14 cellular contexts compared by ENCODE assay signal in the genomic region with DNA sequence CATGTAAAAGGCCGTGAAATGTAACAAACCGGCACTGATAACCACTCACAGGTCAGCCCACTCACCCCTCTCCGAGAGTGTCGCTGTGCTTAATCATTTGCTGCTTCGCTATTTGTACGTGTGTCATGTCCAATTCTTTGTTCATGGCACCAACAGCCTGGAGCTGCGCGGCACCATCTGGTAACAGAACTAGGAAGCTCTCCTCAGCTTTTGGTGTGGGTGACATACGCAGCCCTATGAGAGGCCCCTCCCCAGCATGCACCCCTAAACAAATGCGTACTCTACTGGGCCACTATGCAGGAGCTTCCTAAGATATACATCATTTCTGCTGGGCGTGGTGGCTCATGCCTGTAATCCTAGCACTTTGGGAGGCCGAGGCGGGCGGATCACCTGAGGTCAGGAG. TPM values are rescaled to one million over a fixed set of nuclear protein-coding genes. Genes with fewer than 3 reads are reported as not detected.
DNase-seq lines count a peak whose midpoint lies in the region; ATAC-seq and TF ChIP-seq lines count a peak whose summit lies in the region.
"Had no signal": no experiment of that assay in that cellular context is flagged by ENCODE, and none has a peak within 500 bp of the region (broad histone marks: within the 10 kb centered on the region; RNA-seq: fewer than 3 reads in every experiment).

No MANE protein-coding gene starts in this region.

- no peaks in the 10 kb centered on the region for H3K9me3 Mint-ChIP-seq in endothelial cell (ENCODE audit: unreplicated experiment)
- no peaks in the 10 kb centered on the region for H3K9me3 Mint-ChIP-seq in stimulated activated memory B cell treated with anti-CD40 and anti-IgM and Interleukin-4, amounts not matched to agents 10 μg/mL and 1 μg/mL and 100 μg/mL, for 72 hours
- H3K9me3 Mint-ChIP-seq: neural progenitor cell had no signal

- TF ChIP-seq CTCF in endothelial cell (IDR thresholded peaks at IDR 0.05; ENCODE audit: unreplicated experiment) (no peak), adrenal gland (IDR thresholded peaks at IDR 0.05) (no peak)

- no peak overlapping the region for H3K27ac ChIP-seq in right cardiac atrium (ENCODE audit: low read length)
- H3K27ac ChIP-seq in adrenal gland = no peak overlapping the region
- H3K27ac ChIP-seq: neural progenitor cell, VCaP had no signal

- no peak for TF ChIP-seq POLR2A in adrenal gland (IDR thresholded peaks at IDR 0.05)

- H3K27me3 ChIP-seq in right cardiac atrium (ENCODE audit: control insufficient read depth, insufficient read depth) (no peaks in the 10 kb centered on the region), adrenal gland (no peaks in the 10 kb centered on the region)
- H3K27me3 ChIP-seq: neural progenitor cell had no signal

- H3K4me3 Mint-ChIP-seq in endothelial cell (ENCODE audit: unreplicated experiment) = no peak overlapping the region
- H3K4me3 Mint-ChIP-seq in stimulated activated memory B cell treated with anti-CD40 and anti-IgM and Interleukin-4, amounts not matched to agents 10 μg/mL and 1 μg/mL and 100 μg/mL, for 72 hours = no peak overlapping the region
- H3K4me3 Mint-ChIP-seq: neural progenitor cell had no signal

- DNase-seq in Right ventricle myocardium superior (peak; percentile 32), right cardiac atrium (no peak), endothelial cell (ENCODE audit: low spot score) (no peak), HT-29 (ENCODE audit: low spot score) (no peak), adrenal gland (no peak), cardiac septum (ENCODE audit: low spot score) (no peak)
- peak; percentile 49 for DNase-seq in activated T-cell treated with anti-CD3 and anti-CD28 coated beads, Interleukin-2, amount 50 U/mL, for 1 hour
- DNase-seq: cortex of kidney, HCEC 1CT, NCI-H2081 treated with DMSO at 0.1 percent for 48 hours, SIG-M5 had no signal

- intact Hi-C loops in Right ventricle myocardium superior (cut with DNase I) (no loop called here), right cardiac atrium (cut with DNase I) (no loop called here), adrenal gland (cut with DNase I) (no loop called here), cardiac septum (cut with DNase I) (loop anchor here (2.0 kb wide), 1 partner anchor 14 kb away; no protein-coding TSS in a partner anchor)

- H3K27ac Mint-ChIP-seq in endothelial cell (ENCODE audit: unreplicated experiment) = peak overlapping the region; percentile 81
- H3K27ac Mint-ChIP-seq in stimulated activated memory B cell treated with anti-CD40 and anti-IgM and Interleukin-4, amounts not matched to agents 10 μg/mL and 1 μg/mL and 100 μg/mL, for 72 hours = peak overlapping the region; percentile 73
- H3K27ac Mint-ChIP-seq: neural progenitor cell had no signal

- peaks cover 11% of the 10 kb centered on the region for H3K27me3 Mint-ChIP-seq in endothelial cell (ENCODE audit: unreplicated experiment)
- H3K27me3 Mint-ChIP-seq in stimulated activated memory B cell treated with anti-CD40 and anti-IgM and Interleukin-4, amounts not matched to agents 10 μg/mL and 1 μg/mL and 100 μg/mL, for 72 hours = no peaks in the 10 kb centered on the region

- H3K9me3 ChIP-seq in right cardiac atrium (ENCODE audit: control insufficient read depth, low read length) = no peaks in the 10 kb centered on the region
- no peaks in the 10 kb centered on the region for H3K9me3 ChIP-seq in adrenal gland (replicated peaks in 1 of 3)

- H3K36me3 Mint-ChIP-seq in endothelial cell (ENCODE audit: low read depth, unreplicated experiment) = peaks cover 10% of the 10 kb centered on the region
- peaks cover 10% of the 10 kb centered on the region for H3K36me3 Mint-ChIP-seq in stimulated activated memory B cell treated with anti-CD40 and anti-IgM and Interleukin-4, amounts not matched to agents 10 μg/mL and 1 μg/mL and 100 μg/mL, for 72 hours
- H3K36me3 Mint-ChIP-seq: neural progenitor cell had no signal

- WGBS in right cardiac atrium = 76% methylated on average over 14 of the region's 14 CpGs
- 84 to 91% (median 87%) methylated on average over 10 to 14 of the region's 14 CpGs for WGBS in adrenal gland, 4 donors

- no peak overlapping the region for H3K4me3 ChIP-seq in right cardiac atrium (ENCODE audit: low read length)
- no peak overlapping the region for H3K4me3 ChIP-seq in adrenal gland
- H3K4me3 ChIP-seq: neural progenitor cell had no signal

- H3K4me1 ChIP-seq in right cardiac atrium (ENCODE audit: control insufficient read depth, insufficient read depth, low read length) (no peaks in the 10 kb centered on the region), adrenal gland (replicated peaks in 1 of 2) (peaks cover 0 to 9% of the 10 kb centered on the region in 2 donors)
- H3K4me1 ChIP-seq: neural progenitor cell had no signal

- H3K36me3 ChIP-seq in adrenal gland (replicated peaks in 1 of 2) = no peaks in the 10 kb centered on the region
- H3K36me3 ChIP-seq: neural progenitor cell had no signal

- ATAC-seq in Right ventricle myocardium superior (ENCODE audit: poor library complexity) (no peak), right cardiac atrium (no peak)
- ATAC-seq in stimulated activated memory B cell treated with anti-CD40 and anti-IgM and Interleukin-4, amounts not matched to agents 10 μg/mL and 1 μg/mL and 100 μg/mL, for 72 hours = no peak

- peaks cover 39% of the 10 kb centered on the region for H3K4me1 Mint-ChIP-seq in endothelial cell (ENCODE audit: unreplicated experiment)
- peaks cover 33% of the 10 kb centered on the region for H3K4me1 Mint-ChIP-seq in stimulated activated memory B cell treated with anti-CD40 and anti-IgM and Interleukin-4, amounts not matched to agents 10 μg/mL and 1 μg/mL and 100 μg/mL, for 72 hours

RNA-seq across cellular contexts. Expression of gene PECAM1, which starts 2.3 kb away (rescaled TPM):
- total RNA-seq in Right ventricle myocardium superior (89.9 TPM), right cardiac atrium (100 to 1,000 TPM in 3 of 4 donors, 10 to 100 TPM in 1; 99.4 to 201 (median 193) TPM), endothelial cell (ENCODE audit: unreplicated experiment) (844 TPM), adrenal gland (100 to 1,000 TPM in 3 of 8 donors, 10 to 100 TPM in 5; 32.1 to 119 (median 76.7) TPM), cardiac septum (117 TPM)
- polyA plus RNA-seq in right cardiac atrium (42.8 TPM), adrenal gland (10 to 100 TPM; 11.6 to 46.0 (median 27.6) TPM)
- total RNA-seq in HT-29 (2014; rRNA removed; shearing (Covaris generic)) = 0.57 and 2.2 TPM in 2 replicates

RNA-seq across cellular contexts. Expression of gene MILR1, which starts 55.9 kb away (rescaled TPM):
- 2.2 TPM for total RNA-seq in Right ventricle myocardium superior
- total RNA-seq in right cardiac atrium = 1 to 10 TPM; 1.9 to 6.6 (median 5.3) TPM
- 2.5 TPM for polyA plus RNA-seq in right cardiac atrium
- total RNA-seq in endothelial cell (ENCODE audit: unreplicated experiment) = 1.6 TPM
- 0.71 and 2.5 TPM in 2 replicates for total RNA-seq in HT-29 (2014; rRNA removed; shearing (Covaris generic))
- total RNA-seq in adrenal gland = 10 to 100 TPM in 6 of 8 donors, 1 to 10 TPM in 2; 6.4 to 28.0 (median 19.2) TPM
- 10 to 100 TPM in 1 of 3 donors, 1 to 10 TPM in 2; 6.2 to 17.2 (median 9.1) TPM for polyA plus RNA-seq in adrenal gland
- total RNA-seq in cardiac septum = 3.6 TPM

Comparison
In these comparisons a context has a peak if more than half of its experiments do, and no peak if none do; other contexts are left out.
1. DNase-seq: peak in Right ventricle myocardium superior (single experiment) and activated T-cell treated with anti-CD3 and anti-CD28 coated beads, Interleukin-2, amount 50 U/mL, for 1 hour (single experiment); none in right cardiac atrium (0 of 3), endothelial cell (single experiment), HT-29 (single experiment), adrenal gland (0 of 7) and cardiac septum (single experiment).
2. RNA of gene PECAM1, which starts 2.3 kb away (total RNA-seq): 844 TPM in endothelial cell (single experiment), 99.4 to 201 TPM in right cardiac atrium, 117 TPM in cardiac septum (single experiment), 32.1 to 119 TPM in adrenal gland and 89.9 TPM in Right ventricle myocardium superior (single experiment); 0.57 to 2.2 TPM in HT-29; every median in the first group is over 10 times any median in the second.